Comparison of ENCODE assay signal across 21 cellular contexts in the genomic region with DNA sequence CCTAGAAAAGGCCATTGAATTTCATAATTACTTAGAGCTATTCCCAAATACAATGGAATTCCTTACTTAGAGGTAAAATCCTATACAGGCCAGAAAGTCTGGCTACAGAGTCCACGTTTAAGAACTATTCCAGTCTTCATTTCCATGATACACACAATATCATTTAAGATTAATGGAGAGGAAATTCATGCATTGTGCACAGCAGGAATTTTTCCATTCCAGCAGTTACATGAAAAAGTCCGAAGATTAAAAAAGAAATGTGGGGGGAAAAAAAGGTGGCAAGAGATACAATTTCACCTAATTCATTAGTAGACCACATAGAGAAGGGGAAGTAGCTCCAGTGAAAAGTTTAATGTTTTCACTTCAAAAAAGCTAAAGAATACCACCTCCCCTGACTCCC.
"Had no signal": no experiment of that assay in that cellular context is flagged by ENCODE, and none has a peak within 500 bp of the region (broad histone marks: within the 10 kb centered on the region; RNA-seq: fewer than 3 reads in every experiment).

No MANE protein-coding gene starts in this region.

- H3K27ac Mint-ChIP-seq: activated CD4-positive, alpha-beta T cell treated with anti-CD3 and anti-CD28 coated beads, Interleukin-2, amount 10 ng/mL, durations not matched to agents 7 days and 5 days had no signal

- H3K27me3 ChIP-seq: vagina had no signal

- H3K9me3 Mint-ChIP-seq: activated CD4-positive, alpha-beta T cell treated with anti-CD3 and anti-CD28 coated beads, Interleukin-2, amount 10 ng/mL, durations not matched to agents 7 days and 5 days; brain; naive B cell; stimulated activated naive CD8-positive, alpha-beta T cell treated with anti-CD3 and anti-CD28 coated beads, Interleukin-15, amount 100 ng/mL, for 72 hours had no signal

- H3K4me1 ChIP-seq: left ventricle myocardium inferior, vagina had no signal

- H3K4me1 Mint-ChIP-seq: brain; stimulated activated naive CD8-positive, alpha-beta T cell treated with anti-CD3 and anti-CD28 coated beads, Interleukin-15, amount 100 ng/mL, for 72 hours had no signal

- H3K9me3 ChIP-seq: left ventricle myocardium inferior, mucosa of descending colon, vagina had no signal

- ATAC-seq: mucosa of descending colon; right cardiac atrium; SK-N-SH treated with all-trans-retinoic acid at 6 μM for 48 hours; stimulated activated naive CD8-positive, alpha-beta T cell treated with anti-CD3 and anti-CD28 coated beads, Interleukin-15, amount 100 ng/mL, for 72 hours had no signal

- H3K4me3 ChIP-seq: left ventricle myocardium inferior, mucosa of descending colon, vagina had no signal

- H3K27me3 Mint-ChIP-seq: activated CD4-positive, alpha-beta T cell treated with anti-CD3 and anti-CD28 coated beads, Interleukin-2, amount 10 ng/mL, durations not matched to agents 7 days and 5 days; activated naive CD8-positive, alpha-beta T cell; brain; naive B cell; stimulated activated naive CD8-positive, alpha-beta T cell treated with anti-CD3 and anti-CD28 coated beads, Interleukin-15, amount 100 ng/mL, for 72 hours had no signal

- DNase-seq: activated CD4-positive, alpha-beta T cell treated with anti-CD3 and anti-CD28 coated beads, Interleukin-2, amount 10 ng/mL, durations not matched to agents 7 days and 5 days; activated CD8-positive, alpha-beta memory T cell treated with anti-CD3 and anti-CD28 coated beads for 24 hours; activated CD8-positive, alpha-beta memory T cell treated with anti-CD3 and anti-CD28 coated beads, Interleukin-2, amount 50 U/mL, for 48 hours; activated gamma-delta T cell; amniotic stem cell; caudate nucleus; foreskin fibroblast; hypothalamus; left ventricle myocardium inferior; mammary epithelial cell; mucosa of descending colon; naive B cell; nucleus accumbens; right cardiac atrium; stimulated activated naive CD8-positive, alpha-beta T cell treated with anti-CD3 and anti-CD28 coated beads, Interleukin-15, amount 100 ng/mL, for 72 hours; T-helper 1 cell; T1000 had no signal

- H3K27ac ChIP-seq: left ventricle myocardium inferior, vagina had no signal

- H3K4me3 Mint-ChIP-seq: activated CD4-positive, alpha-beta T cell treated with anti-CD3 and anti-CD28 coated beads, Interleukin-2, amount 10 ng/mL, durations not matched to agents 7 days and 5 days; activated naive CD8-positive, alpha-beta T cell; brain; naive B cell; stimulated activated naive CD8-positive, alpha-beta T cell treated with anti-CD3 and anti-CD28 coated beads, Interleukin-15, amount 100 ng/mL, for 72 hours had no signal
